ENCODE assay signal across 7 cellular contexts in genomic region chr19:33080761-33081681, GRCh38.
DNase-seq lines count a peak whose midpoint lies in the region; ATAC-seq and TF ChIP-seq lines count a peak whose summit lies in the region.

Gene GPATCH1, plus strand, starts transcription at chr19:33081181. Its CDS starts 13 bp downstream, at chr19:33081194.

- ATAC-seq in GM18498 (IDR thresholded peaks at IDR 0.05; ENCODE audit: unreplicated experiment) (peak; percentile 87), HG02884 (IDR thresholded peaks at IDR 0.05; ENCODE audit: unreplicated experiment) (peak; percentile 83)

- no peak for TF ChIP-seq CTCF in retinal pigment epithelial cell (conservative IDR thresholded peaks at IDR 0.05; ENCODE audit: low read depth, low read length)

- DNase-seq in NCI-H2029 (lab: John Stamatoyannopoulos, UW), result peak; percentile 76
- DNase-seq in T1000 (lab: John Stamatoyannopoulos, UW), result peak; percentile 83
- DNase-seq in astrocyte of the hippocampus (ENCODE audit: low read depth, low spot score), result peak; percentile 93
- peak; percentile 85 to 88 for DNase-seq in hippocampal formation (lab: John Stamatoyannopoulos, UW)
- DNase-seq in retinal pigment epithelial cell (ENCODE audit: low read depth), result no peak

- H3K4me3 ChIP-seq in retinal pigment epithelial cell (ENCODE audit: low read length), result peak within 1 kb of the TSS; percentile 98
